8 cellular contexts compared by ENCODE assay signal in the genomic region with DNA sequence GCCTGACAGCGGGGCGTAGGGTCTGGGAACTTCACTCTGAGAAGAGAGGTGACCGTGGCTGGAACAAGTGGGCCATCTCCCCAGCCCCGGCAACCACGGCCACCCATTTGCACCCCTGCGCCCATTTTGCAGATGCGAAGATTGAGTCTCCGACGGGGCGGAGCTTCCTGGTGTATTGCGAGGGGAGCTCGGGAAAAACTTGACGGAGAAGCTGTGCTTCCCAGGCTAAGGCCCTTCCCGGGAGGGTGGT. TPM values are rescaled to one million over a fixed set of nuclear protein-coding genes. Genes with fewer than 3 reads are reported as not detected.
A peak's percentile ranks its signal among the peaks of the same experiment; 100 is the strongest.
DNase-seq lines count a peak whose midpoint lies in the region; ATAC-seq and TF ChIP-seq lines count a peak whose summit lies in the region.

No MANE protein-coding gene starts in this region.

- H3K4me1 Mint-ChIP-seq in activated CD4-positive, alpha-beta T cell treated with anti-CD3 and anti-CD28 coated beads, Interleukin-2, amount 10 ng/mL, durations not matched to agents 24 days and 14 days: peaks cover 14% of the 10 kb centered on the region
- H3K4me1 Mint-ChIP-seq in activated T-helper 17 cell treated with anti-CD3 and anti-CD28 coated beads, Interleukin-2, amount 50 U/mL, for 72 hours: peaks cover 12% of the 10 kb centered on the region

- H3K4me3 ChIP-seq in tibial nerve: peak overlapping the region; percentile 64 to 86 (median 84)

- H3K9me3 ChIP-seq in tibial nerve: no peaks in the 10 kb centered on the region

- no peak for DNase-seq in activated CD4-positive, alpha-beta T cell treated with anti-CD3 and anti-CD28 coated beads, Interleukin-2, amount 10 ng/mL, durations not matched to agents 24 days and 14 days
- no peak for DNase-seq in activated CD4-positive, alpha-beta T cell treated with anti-CD3 and anti-CD28 coated beads, Interleukin-2, amount 50 U/mL, for 1 hour
- DNase-seq in tibial nerve (ENCODE audit: low spot score in 2 of 2) (no peak), SW 1271 (lab: John Stamatoyannopoulos, UW) (no peak), epidermal melanocyte (ENCODE audit: insufficient read length, low spot score) (no peak)

- H3K27me3 Mint-ChIP-seq in activated CD4-positive, alpha-beta T cell treated with anti-CD3 and anti-CD28 coated beads, Interleukin-2, amount 10 ng/mL, durations not matched to agents 24 days and 14 days: no peaks in the 10 kb centered on the region
- H3K27me3 Mint-ChIP-seq in activated T-helper 17 cell treated with anti-CD3 and anti-CD28 coated beads, Interleukin-2, amount 50 U/mL, for 72 hours: no peaks in the 10 kb centered on the region

- TF ChIP-seq POLR2A in tibial nerve (IDR thresholded peaks at IDR 0.05): no peak

- peaks cover 3% of the 10 kb centered on the region for H3K9me3 Mint-ChIP-seq in activated CD4-positive, alpha-beta T cell treated with anti-CD3 and anti-CD28 coated beads, Interleukin-2, amount 10 ng/mL, durations not matched to agents 24 days and 14 days
- H3K9me3 Mint-ChIP-seq in activated T-helper 17 cell treated with anti-CD3 and anti-CD28 coated beads, Interleukin-2, amount 50 U/mL, for 72 hours: no peaks in the 10 kb centered on the region

- ATAC-seq in HG03135 (IDR thresholded peaks at IDR 0.05; ENCODE audit: unreplicated experiment): peak; percentile 12
- ATAC-seq in activated T-helper 17 cell treated with anti-CD3 and anti-CD28 coated beads, Interleukin-2, amount 50 U/mL, for 72 hours (replicated peaks): peak; percentile 49

- peaks cover 0 to 38% (median 14%) of the 10 kb centered on the region in 4 donors for H3K4me1 ChIP-seq in tibial nerve

- peaks cover 21% of the 10 kb centered on the region for H3K36me3 Mint-ChIP-seq in activated CD4-positive, alpha-beta T cell treated with anti-CD3 and anti-CD28 coated beads, Interleukin-2, amount 10 ng/mL, durations not matched to agents 24 days and 14 days (ENCODE audit: low read depth)
- peaks cover 58% of the 10 kb centered on the region for H3K36me3 Mint-ChIP-seq in activated T-helper 17 cell treated with anti-CD3 and anti-CD28 coated beads, Interleukin-2, amount 50 U/mL, for 72 hours (ENCODE audit: low read depth)

- peak overlapping the region; percentile 100 for H3K27ac ChIP-seq in layer of hippocampus (ENCODE audit: low read depth, low read length)
- peak overlapping the region; percentile 99 to 100 (median 99) for H3K27ac ChIP-seq in tibial nerve

- TF ChIP-seq CTCF in tibial nerve (IDR thresholded peaks at IDR 0.05): no peak

- TF ChIP-seq EP300 in tibial nerve (IDR thresholded peaks at IDR 0.05): peak in 1 of 2 donors; percentile 6

- intact Hi-C loops in activated CD4-positive, alpha-beta T cell treated with anti-CD3 and anti-CD28 coated beads, Interleukin-2, amount 10 ng/mL, durations not matched to agents 24 days and 14 days (cut with micrococcal nuclease): loop anchor here (2.0 to 5.0 kb wide), 2 partner anchors 36 to 173 kb away; a partner anchor contains a TSS

- peak overlapping the region; percentile 93 for H3K4me3 Mint-ChIP-seq in activated CD4-positive, alpha-beta T cell treated with anti-CD3 and anti-CD28 coated beads, Interleukin-2, amount 10 ng/mL, durations not matched to agents 24 days and 14 days
- peak overlapping the region; percentile 82 for H3K4me3 Mint-ChIP-seq in activated T-helper 17 cell treated with anti-CD3 and anti-CD28 coated beads, Interleukin-2, amount 50 U/mL, for 72 hours

- H3K27ac Mint-ChIP-seq in activated CD4-positive, alpha-beta T cell treated with anti-CD3 and anti-CD28 coated beads, Interleukin-2, amount 10 ng/mL, durations not matched to agents 24 days and 14 days: peak overlapping the region; percentile 99
- peak overlapping the region; percentile 86 for H3K27ac Mint-ChIP-seq in activated T-helper 17 cell treated with anti-CD3 and anti-CD28 coated beads, Interleukin-2, amount 50 U/mL, for 72 hours

- H3K27me3 ChIP-seq in layer of hippocampus (ENCODE audit: control insufficient read depth, insufficient read depth, low read length) (no peaks in the 10 kb centered on the region), tibial nerve (no peaks in the 10 kb centered on the region)

- peaks cover 0 to 31% (median 12%) of the 10 kb centered on the region in 3 donors for H3K36me3 ChIP-seq in tibial nerve

- 3 to 5% methylated on average over 11 to 12 of the region's 14 CpGs for whole genome bisulfite sequencing in tibial nerve, 2 donors

RNA-seq across cellular contexts. Expression of a gene that starts 0.7 kb away (rescaled TPM):
- total RNA-seq in activated CD4-positive, alpha-beta T cell treated with anti-CD3 and anti-CD28 coated beads, Interleukin-2, amount 10 ng/mL, durations not matched to agents 24 days and 14 days: 37.5 and 39.5 TPM in 2 replicates
- 10 to 100 TPM; 46.0 to 53.9 TPM for total RNA-seq in activated T-helper 17 cell treated with anti-CD3 and anti-CD28 coated beads, Interleukin-2, amount 50 U/mL, for 72 hours
- 10 to 100 TPM; 24.3 to 42.3 (median 28.6) TPM for total RNA-seq in tibial nerve

RNA-seq across cellular contexts. Expression of a gene that starts 36.9 kb away (rescaled TPM):
- 26.1 and 27.8 TPM in 2 replicates for total RNA-seq in activated CD4-positive, alpha-beta T cell treated with anti-CD3 and anti-CD28 coated beads, Interleukin-2, amount 10 ng/mL, durations not matched to agents 24 days and 14 days
- 10 to 100 TPM; 33.1 to 34.3 TPM for total RNA-seq in activated T-helper 17 cell treated with anti-CD3 and anti-CD28 coated beads, Interleukin-2, amount 50 U/mL, for 72 hours
- total RNA-seq in tibial nerve: 10 to 100 TPM; 52.2 to 59.0 (median 53.0) TPM

RNA-seq across cellular contexts. Expression of a gene that starts 37.4 kb away (rescaled TPM):
- total RNA-seq in activated CD4-positive, alpha-beta T cell treated with anti-CD3 and anti-CD28 coated beads, Interleukin-2, amount 10 ng/mL, durations not matched to agents 24 days and 14 days: 0.19 and 0.28 TPM in 2 replicates
- total RNA-seq in activated T-helper 17 cell treated with anti-CD3 and anti-CD28 coated beads, Interleukin-2, amount 50 U/mL, for 72 hours: not detected
- total RNA-seq in tibial nerve: under 1 TPM in 3 of 4 donors, not detected in 1; 0.22 to 0.98 (median 0.60) TPM

RNA-seq across cellular contexts. Expression of a gene that starts 57.7 kb away (rescaled TPM):
- not detected in 2 replicates for total RNA-seq in activated CD4-positive, alpha-beta T cell treated with anti-CD3 and anti-CD28 coated beads, Interleukin-2, amount 10 ng/mL, durations not matched to agents 24 days and 14 days
- under 1 TPM in 1 of 2 donors, not detected in 1; 0.61 TPM for total RNA-seq in activated T-helper 17 cell treated with anti-CD3 and anti-CD28 coated beads, Interleukin-2, amount 50 U/mL, for 72 hours
- 1 to 10 TPM in 1 of 4 donors, not detected in 3; 5.2 TPM for total RNA-seq in tibial nerve

RNA-seq across cellular contexts. Expression of a gene that starts 59.4 kb away (rescaled TPM):
- 3.2 and 4.0 TPM in 2 replicates for total RNA-seq in activated CD4-positive, alpha-beta T cell treated with anti-CD3 and anti-CD28 coated beads, Interleukin-2, amount 10 ng/mL, durations not matched to agents 24 days and 14 days
- total RNA-seq in activated T-helper 17 cell treated with anti-CD3 and anti-CD28 coated beads, Interleukin-2, amount 50 U/mL, for 72 hours: 10 to 100 TPM in 1 of 2 donors, 1 to 10 TPM in 1; 6.6 to 12.1 TPM
- total RNA-seq in tibial nerve: 100 to 1,000 TPM in 3 of 4 donors, 10 to 100 TPM in 1; 74.7 to 713 (median 134) TPM
